In genomic region chr4:73895201-73896177, GRCh38 we compare ENCODE assay signal across 31 cellular contexts. TPM values are rescaled to one million over a fixed set of nuclear protein-coding genes. Genes with fewer than 3 reads are reported as not detected.
A peak's percentile ranks its signal among the peaks of the same experiment; 100 is the strongest.
DNase-seq lines count a peak whose midpoint lies in the region; ATAC-seq and TF ChIP-seq lines count a peak whose summit lies in the region.
"Had no signal": no experiment of that assay in that cellular context is flagged by ENCODE, and none has a peak within 500 bp of the region (broad histone marks: within the 10 kb centered on the region; RNA-seq: fewer than 3 reads in every experiment).

No MANE protein-coding gene starts in this region.

- H3K4me1 ChIP-seq in osteoblast (ENCODE audit: insufficient read depth, low read length): peaks cover 29% of the 10 kb centered on the region
- peaks cover 0 to 32% (median 3%) of the 10 kb centered on the region in 4 donors for H3K4me1 ChIP-seq in tibial nerve
- H3K4me1 ChIP-seq: esophagus muscularis mucosa, HAP-1, testis had no signal

- H3K27ac ChIP-seq in osteoblast (ENCODE audit: low read depth, low read length): no peak overlapping the region
- no peak overlapping the region for H3K27ac ChIP-seq in tibial nerve
- H3K27ac ChIP-seq: esophagus muscularis mucosa, left lung, RWPE1, testis had no signal

- no peaks in the 10 kb centered on the region for H3K79me2 ChIP-seq in osteoblast (ENCODE audit: insufficient read depth, low read length)

- no peaks in the 10 kb centered on the region for H4K20me1 ChIP-seq in osteoblast (ENCODE audit: insufficient read depth, low read length)

- H3K4me2 ChIP-seq in osteoblast (ENCODE audit: insufficient read depth, low read length): peak overlapping the region; percentile 12

- in situ Hi-C loops in SK-MEL-5 (cut with HindIII; ENCODE audit: low pct_unique_long_range_greater_than_20kb, low sequenced_read_pairs): no loop called here

- H3K9me3 ChIP-seq in osteoblast (ENCODE audit: low read depth, low read length): no peaks in the 10 kb centered on the region
- no peaks in the 10 kb centered on the region for H3K9me3 ChIP-seq in tibial nerve
- H3K9me3 ChIP-seq: body of pancreas, esophagus muscularis mucosa, HAP-1, left lung, testis had no signal

- TF ChIP-seq EP300 in tibial nerve (IDR thresholded peaks at IDR 0.05): no peak

- TF ChIP-seq POLR2A in tibial nerve (IDR thresholded peaks at IDR 0.05): no peak

- no peak overlapping the region for H2AFZ ChIP-seq in osteoblast (ENCODE audit: low read length)

- H3K36me3 ChIP-seq in osteoblast (ENCODE audit: insufficient read depth, low read length) (no peaks in the 10 kb centered on the region), tibial nerve (no peaks in the 10 kb centered on the region)
- H3K36me3 ChIP-seq: esophagus muscularis mucosa, HAP-1, left lung had no signal

- no peak overlapping the region for H3K4me3 ChIP-seq in fibroblast of mammary gland (ENCODE audit: control insufficient read depth, low read depth, low read length)
- H3K4me3 ChIP-seq in osteoblast (ENCODE audit: insufficient read depth, low read length): no peak overlapping the region
- no peak overlapping the region for H3K4me3 ChIP-seq in tibial nerve
- H3K4me3 ChIP-seq: body of pancreas, esophagus muscularis mucosa, HAP-1, left lung, skin epidermis, testis had no signal

- 61 to 63% methylated on average over 9 of the region's 9 CpGs for WGBS in tibial nerve, 2 donors

- peak; percentile 65 for DNase-seq in HT-29 (ENCODE audit: low spot score)
- peak; percentile 12 for DNase-seq in SK-MEL-5 (ENCODE audit: low read depth, low spot score)
- DNase-seq in fibroblast of mammary gland (ENCODE audit: low read depth): peak; percentile 88
- DNase-seq in osteoblast (ENCODE audit: insufficient read length, low spot score, missing footprints): no peak
- DNase-seq in tibial nerve (ENCODE audit: low spot score in 2 of 2): no peak
- DNase-seq in middle frontal gyrus (ENCODE audit: extremely low spot score, low spot score): no peak
- no peak for DNase-seq in SIG-M5 (lab: John Stamatoyannopoulos, UW)
- DNase-seq: activated CD4-positive, alpha-beta memory T cell treated with anti-CD3 and anti-CD28 coated beads for 36 hours; activated effector memory CD4-positive, alpha-beta T cell treated with anti-CD3 and anti-CD28 coated beads, Interleukin-2, amount 50 U/mL, for 16 hours; activated T-cell treated with anti-CD3 and anti-CD28 coated beads for 4 hours; DMS 273 treated with DMSO at 0.1 percent for 48 hours; Kasumi-1; left lung; midbrain; NCI-H1092 treated with DMSO at 0.1 percent for 48 hours; NCI-H2081; NCI-H524; stimulated activated CD4-positive, alpha-beta T cell treated with anti-CD3 and anti-CD28 coated beads, Interleukin-2, amount 100 ng/mL, for 24 hours; T-helper 9 cell; testis had no signal

- TF ChIP-seq CTCF in fibroblast of mammary gland (conservative IDR thresholded peaks at IDR 0.05; ENCODE audit: control insufficient read depth, insufficient read depth, low read depth, low read length) (no peak), osteoblast (IDR thresholded peaks at IDR 0.05; ENCODE audit: extremely low read depth, low read depth, low read length) (no peak), tibial nerve (IDR thresholded peaks at IDR 0.05) (no peak)

- no peak for ATAC-seq in GM21367 (IDR thresholded peaks at IDR 0.05; ENCODE audit: unreplicated experiment)
- ATAC-seq: body of pancreas; left lung; stimulated activated memory B cell treated with anti-CD40 and anti-IgM and Interleukin-4, amounts not matched to agents 10 μg/mL and 1 μg/mL and 100 μg/mL, for 72 hours had no signal

- H3K27me3 ChIP-seq in osteoblast (ENCODE audit: insufficient read depth, low read length) (no peaks in the 10 kb centered on the region), tibial nerve (no peaks in the 10 kb centered on the region)
- H3K27me3 ChIP-seq: body of pancreas, esophagus muscularis mucosa, left lung, testis had no signal

RNA-seq across cellular contexts. Expression of gene CXCL1, which starts 26.3 kb away (rescaled TPM):
- 3.6 and 5.2 TPM in 2 replicates for total RNA-seq in HT-29 (2014; rRNA removed; shearing (Covaris generic))
- 76.1 and 81.3 TPM in 2 replicates for total RNA-seq in SK-MEL-5 (2014; rRNA removed; shearing (Covaris generic))
- 346 and 371 TPM in 2 replicates for polyA plus RNA-seq in SK-MEL-5 (2015; cell fraction: cytosol; rRNA removed)
- 152 and 160 TPM in 2 replicates for polyA plus RNA-seq in SK-MEL-5 (2015; cell fraction: nucleus; rRNA removed)
- 0.29 and 4.7 TPM in 2 replicates for total RNA-seq in osteoblast
- 1 to 10 TPM in 2 of 4 donors, under 1 TPM in 1, not detected in 1; 0.84 to 2.7 (median 1.3) TPM for total RNA-seq in tibial nerve
- total RNA-seq: activated CD4-positive, alpha-beta memory T cell treated with anti-CD3 and anti-CD28 coated beads for 36 hours; G401; HT1080; neural crest cell had no signal

RNA-seq across cellular contexts. Expression of gene PF4V1, which starts 42.4 kb away (rescaled TPM):
- total RNA-seq in HT-29 (2014; rRNA removed; shearing (Covaris generic)): not detected in 2 replicates
- not detected in 2 replicates for total RNA-seq in SK-MEL-5 (2014; rRNA removed; shearing (Covaris generic))
- polyA plus RNA-seq in SK-MEL-5 (2015; cell fraction: cytosol; rRNA removed): not detected in 2 replicates
- polyA plus RNA-seq in SK-MEL-5 (2015; cell fraction: nucleus; rRNA removed): not detected in 2 replicates
- not detected in 2 replicates for total RNA-seq in osteoblast
- not detected for total RNA-seq in tibial nerve
- total RNA-seq: activated CD4-positive, alpha-beta memory T cell treated with anti-CD3 and anti-CD28 coated beads for 36 hours; body of pancreas; esophagus muscularis mucosa; G401; HT1080; left lung; neural crest cell; posterior vena cava; testis had no signal

RNA-seq across cellular contexts. Expression of gene CXCL6, which starts 59.0 kb away (rescaled TPM):
- total RNA-seq in HT-29 (2014; rRNA removed; shearing (Covaris generic)): 0.29 and 2.3 TPM in 2 replicates
- total RNA-seq in SK-MEL-5 (2014; rRNA removed; shearing (Covaris generic)): not detected in 2 replicates
- polyA plus RNA-seq in SK-MEL-5 (2015; cell fraction: cytosol; rRNA removed): not detected in 2 replicates
- polyA plus RNA-seq in SK-MEL-5 (2015; cell fraction: nucleus; rRNA removed): not detected in 2 replicates
- 1.1 TPM in 1 of 2 replicates, not detected in the other for total RNA-seq in osteoblast
- total RNA-seq in tibial nerve: 1 to 10 TPM in 1 of 4 donors, not detected in 3; 2.2 TPM
- total RNA-seq: activated CD4-positive, alpha-beta memory T cell treated with anti-CD3 and anti-CD28 coated beads for 36 hours; G401; HT1080; neural crest cell; posterior vena cava had no signal

Comparison
In these comparisons a context has a peak if more than half of its experiments do, and no peak if none do; other contexts are left out.
1. DNase-seq: peak in HT-29 (single experiment), SK-MEL-5 (single experiment) and fibroblast of mammary gland (single experiment); none in osteoblast (single experiment), tibial nerve (0 of 2), middle frontal gyrus (single experiment) and SIG-M5 (single experiment).
2. RNA of gene CXCL1, which starts 26.3 kb away (total RNA-seq): 76.1 to 81.3 TPM in SK-MEL-5; 0.29 to 4.7 TPM in osteoblast, 3.6 to 5.2 TPM in HT-29 and 0.84 to 2.7 TPM in tibial nerve; every median in the first group is over 10 times any median in the second.